ENCODE assay signal across 12 cellular contexts in genomic region chr11:45161252-45162063, GRCh38. TPM values are rescaled to one million over a fixed set of nuclear protein-coding genes. Genes with fewer than 3 reads are reported as not detected.
DNase-seq lines count a peak whose midpoint lies in the region; ATAC-seq and TF ChIP-seq lines count a peak whose summit lies in the region.
"Had no signal": no experiment of that assay in that cellular context is flagged by ENCODE, and none has a peak within 500 bp of the region (broad histone marks: within the 10 kb centered on the region; RNA-seq: fewer than 3 reads in every experiment).

No MANE protein-coding gene starts in this region.

- H3K9me3 ChIP-seq in ascending aorta, result no peaks in the 10 kb centered on the region
- H3K9me3 ChIP-seq in right atrium auricular region, result no peaks in the 10 kb centered on the region
- H3K9me3 ChIP-seq in sigmoid colon, result no peaks in the 10 kb centered on the region
- H3K9me3 ChIP-seq in CD4-positive, alpha-beta memory T cell (ENCODE audit: control insufficient read depth in 1 of 2, low read length in 2 of 2), result no peaks in the 10 kb centered on the region
- H3K9me3 ChIP-seq: lower lobe of right lung had no signal

- no peak for ATAC-seq in GM18519 (IDR thresholded peaks at IDR 0.05; ENCODE audit: low FRiP score, unreplicated experiment)
- ATAC-seq: lower lobe of right lung had no signal

- CTCF ChIA-PET in CD4-positive, alpha-beta memory T cell (lab: Charles Lee; ENCODE audit: partially characterized antibody), result interaction anchor here (1.2 kb wide), 1 partner anchor 131 kb away, joined by 3 read pairs; no protein-coding TSS in a partner anchor

- DNase-seq in C1 segment of cervical spinal cord (lab: John Stamatoyannopoulos, UW) (peak in 9 of 14 donors; percentile 22 to 90 (median 47)), ascending aorta (ENCODE audit: low spot score in 2 of 2) (no peak), right atrium auricular region (ENCODE audit: low spot score) (no peak), sigmoid colon (peak; percentile 69), MV-4-11 (lab: John Stamatoyannopoulos, UW) (no peak), ACHN (no peak)
- DNase-seq in CD4-positive, alpha-beta memory T cell, result no peak
- DNase-seq: activated CD4-positive, alpha-beta T cell treated with anti-CD3 and anti-CD28 coated beads for 4 hours; lower lobe of right lung; occipital lobe; T-helper 1 cell had no signal

- in situ Hi-C loops in ACHN (cut with HindIII; ENCODE audit: low pct_ligation_motif_present, low pct_unique_long_range_greater_than_20kb, low sequenced_read_pairs), result no loop called here

- no peak overlapping the region for H3K27ac Mint-ChIP-seq in CD4-positive, alpha-beta memory T cell

- H3K4me1 ChIP-seq in ascending aorta (peaks cover 28 to 72% of the 10 kb centered on the region in 2 donors), right atrium auricular region (peaks cover 0 to 83% of the 10 kb centered on the region in 2 donors), sigmoid colon (peaks cover 0 to 61% (median 57%) of the 10 kb centered on the region in 4 donors)
- H3K4me1 ChIP-seq in CD4-positive, alpha-beta memory T cell (ENCODE audit: insufficient read depth, low read length), result no peaks in the 10 kb centered on the region

- H3K36me3 ChIP-seq in ascending aorta, result no peaks in the 10 kb centered on the region
- H3K36me3 ChIP-seq in right atrium auricular region, result no peaks in the 10 kb centered on the region
- no peaks in the 10 kb centered on the region for H3K36me3 ChIP-seq in sigmoid colon
- H3K36me3 ChIP-seq in CD4-positive, alpha-beta memory T cell (ENCODE audit: insufficient read depth, low read length), result no peaks in the 10 kb centered on the region
- H3K36me3 ChIP-seq: lower lobe of right lung had no signal

- no peak for TF ChIP-seq CTCF in ascending aorta (IDR thresholded peaks at IDR 0.05)
- TF ChIP-seq CTCF in right atrium auricular region (IDR thresholded peaks at IDR 0.05), result no peak
- TF ChIP-seq CTCF in sigmoid colon (IDR thresholded peaks at IDR 0.05), result no peak

- H3K36me3 Mint-ChIP-seq in CD4-positive, alpha-beta memory T cell, result peaks cover 0 to 5% of the 10 kb centered on the region in 2 donors

- H3K27ac ChIP-seq in ascending aorta (peak overlapping the region; percentile 83 to 87), right atrium auricular region (peak overlapping the region; percentile 58 to 68), sigmoid colon (peak overlapping the region; percentile 5 to 82 (median 48))
- H3K27ac ChIP-seq in CD4-positive, alpha-beta memory T cell (ENCODE audit: low read depth, low read length), result no peak overlapping the region
- H3K27ac ChIP-seq: lower lobe of right lung had no signal

- H3K27me3 ChIP-seq in ascending aorta, result no peaks in the 10 kb centered on the region
- H3K27me3 ChIP-seq in right atrium auricular region, result no peaks in the 10 kb centered on the region
- no peaks in the 10 kb centered on the region for H3K27me3 ChIP-seq in sigmoid colon
- no peaks in the 10 kb centered on the region for H3K27me3 ChIP-seq in CD4-positive, alpha-beta memory T cell (ENCODE audit: insufficient read depth, low read length)

- 82 to 85% methylated on average over 23 of the region's 23 CpGs for WGBS in sigmoid colon, 2 donors

- peaks cover 3 to 21% (median 13%) of the 10 kb centered on the region in 4 donors for H3K4me1 Mint-ChIP-seq in CD4-positive, alpha-beta memory T cell

- TF ChIP-seq POLR2A in sigmoid colon (IDR thresholded peaks at IDR 0.05), result no peak

- no peaks in the 10 kb centered on the region for H3K27me3 Mint-ChIP-seq in CD4-positive, alpha-beta memory T cell

- TF ChIP-seq EP300 in sigmoid colon (IDR thresholded peaks at IDR 0.05), result no peak

- H3K4me3 Mint-ChIP-seq in CD4-positive, alpha-beta memory T cell, result peak overlapping the region in 1 of 8 donors; percentile 13

- no peaks in the 10 kb centered on the region for H3K9me3 Mint-ChIP-seq in CD4-positive, alpha-beta memory T cell

- no peak overlapping the region for H3K4me3 ChIP-seq in ascending aorta
- H3K4me3 ChIP-seq in right atrium auricular region, result no peak overlapping the region
- H3K4me3 ChIP-seq in sigmoid colon, result no peak overlapping the region
- no peak overlapping the region for H3K4me3 ChIP-seq in CD4-positive, alpha-beta memory T cell (ENCODE audit: low read length in 2 of 2)
- H3K4me3 ChIP-seq: lower lobe of right lung had no signal

- intact Hi-C loops in ascending aorta (cut with DNase I) (no loop called here), sigmoid colon (cut with DNase I) (no loop called here)
- intact Hi-C loops in CD4-positive, alpha-beta memory T cell (cut with micrococcal nuclease), result no loop called here

- POLR2A ChIA-PET in CD4-positive, alpha-beta memory T cell (lab: Charles Lee; ENCODE audit: partially characterized antibody), result no interaction called here

RNA-seq across cellular contexts. Expression of gene PRDM11, which starts 15.0 kb away (rescaled TPM):
- total RNA-seq in ascending aorta (36.5 TPM), right atrium auricular region (10 to 100 TPM; 13.5 to 27.6 TPM), sigmoid colon (10 to 100 TPM; 12.7 to 23.2 (median 20.7) TPM)
- 1 to 10 TPM in 2 of 3 donors, under 1 TPM in 1; 0.92 to 4.3 (median 1.8) TPM for polyA plus RNA-seq in sigmoid colon
- 1 to 10 TPM; 8.0 to 8.5 TPM for total RNA-seq in CD4-positive, alpha-beta memory T cell
- polyA plus RNA-seq in CD4-positive, alpha-beta memory T cell, result under 1 TPM; 0.30 to 0.85 TPM

Comparison
In these comparisons a context has a peak if more than half of its experiments do, and no peak if none do; other contexts are left out.
1. DNase-seq: peak in C1 segment of cervical spinal cord (9 of 14) and sigmoid colon (single experiment); none in ascending aorta (0 of 2), right atrium auricular region (single experiment), MV-4-11 (single experiment), CD4-positive, alpha-beta memory T cell (0 of 5) and ACHN (single experiment).